In the genomic region with DNA sequence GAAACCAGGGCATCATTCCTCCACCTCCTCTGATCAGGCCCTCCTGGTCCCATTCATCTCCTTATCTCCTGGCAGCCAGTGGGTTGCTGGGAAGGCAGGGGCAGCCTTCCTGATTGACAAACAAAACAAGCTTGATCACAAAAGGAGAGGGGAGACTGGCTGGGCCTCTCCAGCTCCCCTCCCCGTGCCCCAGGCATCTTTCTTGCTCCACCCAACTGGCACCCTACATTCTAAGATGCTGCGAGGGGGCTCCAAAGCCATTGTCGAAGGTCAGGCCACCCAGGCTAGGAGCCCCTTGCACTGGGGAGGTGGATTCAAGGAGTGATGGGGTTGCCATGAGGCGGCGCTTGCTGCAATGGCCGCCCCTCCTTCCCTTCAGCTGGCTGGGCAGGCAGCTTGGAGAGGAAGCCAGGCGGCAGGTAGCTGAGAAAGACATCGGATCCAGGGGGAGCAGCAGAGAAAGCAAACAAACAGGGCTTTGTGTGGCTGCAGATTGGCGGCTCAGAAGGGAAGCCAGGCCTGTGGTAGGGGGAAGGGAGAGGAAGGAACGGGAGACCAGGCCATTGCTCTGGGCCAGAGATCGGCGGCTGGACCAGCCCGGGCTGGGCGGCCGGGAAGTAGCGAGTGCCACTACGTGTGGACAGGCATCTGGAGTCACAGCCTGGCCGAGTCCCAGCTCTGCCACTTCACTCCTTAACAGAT, we compare ENCODE assay signal across 1 cellular context.
TF ChIP-seq lines count a peak whose summit lies in the region.

No MANE protein-coding gene starts in this region.

TF ChIP-seq in SK-N-SH treated with all-trans-retinoic acid at 6 μM for 48 hours, 23 proteins besides CTCF, POLR2A, EP300 and RAD21 (continued from another document):
- TF ChIP-seq, protein P1, sequence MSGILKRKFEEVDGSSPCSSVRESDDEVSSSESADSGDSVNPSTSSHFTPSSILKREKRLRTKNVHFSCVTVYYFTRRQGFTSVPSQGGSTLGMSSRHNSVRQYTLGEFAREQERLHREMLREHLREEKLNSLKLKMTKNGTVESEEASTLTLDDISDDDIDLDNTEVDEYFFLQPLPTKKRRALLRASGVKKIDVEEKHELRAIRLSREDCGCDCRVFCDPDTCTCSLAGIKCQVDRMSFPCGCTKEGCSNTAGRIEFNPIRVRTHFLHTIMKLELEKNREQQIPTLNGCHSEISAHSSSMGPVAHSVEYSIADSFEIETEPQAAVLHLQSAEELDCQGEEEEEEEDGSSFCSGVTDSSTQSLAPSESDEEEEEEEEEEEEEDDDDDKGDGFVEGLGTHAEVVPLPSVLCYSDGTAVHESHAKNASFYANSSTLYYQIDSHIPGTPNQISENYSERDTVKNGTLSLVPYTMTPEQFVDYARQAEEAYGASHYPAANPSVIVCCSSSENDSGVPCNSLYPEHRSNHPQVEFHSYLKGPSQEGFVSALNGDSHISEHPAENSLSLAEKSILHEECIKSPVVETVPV (CRISPR knock-in tag; IDR thresholded peaks at IDR 0.05), result no peak
- no peak for TF ChIP-seq TOX (CRISPR knock-in tag; IDR thresholded peaks at IDR 0.05; ENCODE audit: borderline replicate concordance)
